Comparison of ENCODE assay signal across 24 cellular contexts in the genomic region with DNA sequence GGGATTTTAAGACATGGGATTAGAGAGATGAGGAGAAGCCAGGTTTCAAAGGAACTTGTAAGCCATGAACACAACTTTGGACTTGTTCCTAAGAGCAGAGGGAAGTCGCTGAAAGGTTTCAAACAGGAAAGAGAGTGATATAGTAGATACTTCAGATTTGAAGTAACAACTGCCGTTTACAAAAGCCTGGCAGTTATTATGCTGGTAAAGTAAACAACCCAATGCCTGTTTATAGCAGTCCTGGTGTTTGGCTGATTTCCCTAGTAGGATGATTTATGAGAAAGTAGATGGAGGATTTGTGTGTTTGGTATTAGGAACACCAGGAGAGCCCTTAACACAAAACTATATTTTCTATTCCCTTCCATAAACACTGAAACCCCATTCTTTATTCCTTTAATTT.
DNase-seq lines count a peak whose midpoint lies in the region; ATAC-seq, FAIRE-seq and TF ChIP-seq lines count a peak whose summit lies in the region.
"Had no signal": no experiment of that assay in that cellular context is flagged by ENCODE, and none has a peak within 500 bp of the region (broad histone marks: within the 10 kb centered on the region; RNA-seq: fewer than 3 reads in every experiment).

No MANE protein-coding gene starts in this region.

- no peak for TF ChIP-seq EP300 in gastroesophageal sphincter (IDR thresholded peaks at IDR 0.05)

- WGBS in gastroesophageal sphincter (ENCODE audit: low coverage in 1 of 2), 2 donors = 13 to 16% methylated on average over 2 of the region's 2 CpGs

- ATAC-seq in gastroesophageal sphincter = peak; percentile 28
- ATAC-seq in left ventricle myocardium superior = no peak
- ATAC-seq: activated CD8-positive, alpha-beta memory T cell treated with anti-CD3 and anti-CD28 coated beads, Interleukin-2, amount 10 ng/mL, durations not matched to agents 7 days and 5 days; activated T-helper 17 cell treated with anti-CD3 and anti-CD28 coated beads, Interleukin-2, amount 50 U/mL, for 72 hours; PC-3; stimulated activated effector memory CD8-positive, alpha-beta T cell treated with anti-CD3 and anti-CD28 coated beads, Interleukin-12 subunit alpha, Interleukin-12 subunit beta, amount 100 ng/mL, for 72 hours; T-cell had no signal

- no peaks in the 10 kb centered on the region for H3K36me3 ChIP-seq in gastroesophageal sphincter
- no peaks in the 10 kb centered on the region for H3K36me3 ChIP-seq in left ventricle myocardium inferior
- H3K36me3 ChIP-seq: esophagus squamous epithelium, MG63, thoracic aorta had no signal

- peak; percentile 51 for FAIRE-seq in GM12892 (lab: Jason Lieb, UNC)
- FAIRE-seq: GM12891, H54 had no signal

- H3K27ac ChIP-seq in gastroesophageal sphincter (peak overlapping the region in 2 of 4 donors; percentile 22 to 29), left ventricle myocardium inferior (replicated peaks) (no peak overlapping the region), dorsolateral prefrontal cortex (no peak overlapping the region)
- H3K27ac ChIP-seq: thoracic aorta had no signal

- TF ChIP-seq POLR2A in GM12892 (IDR thresholded peaks at IDR 0.05; ENCODE audit: low read depth, low read length) = no peak
- no peak for TF ChIP-seq POLR2A in gastroesophageal sphincter (IDR thresholded peaks at IDR 0.05)

- DNase-seq in GM12892 (ENCODE audit: insufficient read length) (no peak), NCI-H2029 (lab: John Stamatoyannopoulos, UW) (peak; percentile 75), NCI-H526 (lab: John Stamatoyannopoulos, UW) (peak; percentile 64 to 69), left ventricle myocardium inferior (no peak), NAMALWA (ENCODE audit: low spot score) (no peak), dorsolateral prefrontal cortex (no peak), left ventricle myocardium superior (no peak)
- DNase-seq: activated CD4-positive, alpha-beta T cell treated with anti-CD3 and anti-CD28 coated beads for 48 hours; activated CD8-positive, alpha-beta memory T cell treated with anti-CD3 and anti-CD28 coated beads, Interleukin-2, amount 10 ng/mL, durations not matched to agents 7 days and 5 days; activated naive CD8-positive, alpha-beta T cell treated with anti-CD3 and anti-CD28 coated beads, Interleukin-2, amount 10 ng/mL, durations not matched to agents 7 days and 5 days; CD4-positive, CD25-positive, alpha-beta regulatory T cell; effector memory CD4-positive, alpha-beta T cell; esophagus squamous epithelium; MG63; nephron progenitor cell; PC-3; posterior cingulate gyrus; T-cell had no signal

- H3K4me1 ChIP-seq in gastroesophageal sphincter = peaks cover 2 to 20% (median 3%) of the 10 kb centered on the region in 3 donors
- no peaks in the 10 kb centered on the region for H3K4me1 ChIP-seq in left ventricle myocardium inferior

- no peak overlapping the region for H3K4me3 ChIP-seq in gastroesophageal sphincter
- no peak overlapping the region for H3K4me3 ChIP-seq in left ventricle myocardium inferior
- H3K4me3 ChIP-seq in dorsolateral prefrontal cortex = no peak overlapping the region
- H3K4me3 ChIP-seq: esophagus squamous epithelium, MG63, thoracic aorta had no signal

- no peak for TF ChIP-seq CTCF in gastroesophageal sphincter (IDR thresholded peaks at IDR 0.05)
- TF ChIP-seq CTCF in left ventricle myocardium inferior (IDR thresholded peaks at IDR 0.05; ENCODE audit: borderline replicate concordance) = no peak
- no peak for TF ChIP-seq CTCF in dorsolateral prefrontal cortex (IDR thresholded peaks at IDR 0.05 in 54 of 56, conservative IDR thresholded peaks at IDR 0.05 in 2 of 56; ENCODE audit: low read depth in 1 of 56, partially characterized antibody in 56 of 56)

- H3K9me3 ChIP-seq in gastroesophageal sphincter (no peaks in the 10 kb centered on the region), left ventricle myocardium inferior (replicated peaks) (no peaks in the 10 kb centered on the region)
- H3K9me3 ChIP-seq: esophagus squamous epithelium, MG63, thoracic aorta had no signal

- H3K27me3 ChIP-seq in gastroesophageal sphincter = no peaks in the 10 kb centered on the region
- H3K27me3 ChIP-seq in left ventricle myocardium inferior (ENCODE audit: low read depth) = no peaks in the 10 kb centered on the region
- H3K27me3 ChIP-seq in dorsolateral prefrontal cortex = no peaks in the 10 kb centered on the region
- H3K27me3 ChIP-seq: esophagus squamous epithelium, MG63 had no signal

- intact Hi-C loops in left ventricle myocardium inferior (cut with micrococcal nuclease) (no loop called here), dorsolateral prefrontal cortex (cut with DNase I) (no loop called here), left ventricle myocardium superior (cut with micrococcal nuclease) (no loop called here)

Comparison
In these comparisons a context has a peak if more than half of its experiments do, and no peak if none do; other contexts are left out.
1. DNase-seq: peak in NCI-H2029 (single experiment) and NCI-H526 (2 of 2); none in GM12892 (single experiment), left ventricle myocardium inferior (single experiment), NAMALWA (single experiment), dorsolateral prefrontal cortex (0 of 10) and left ventricle myocardium superior (single experiment).